Comparison of ENCODE assay signal across 22 cellular contexts in the genomic region with DNA sequence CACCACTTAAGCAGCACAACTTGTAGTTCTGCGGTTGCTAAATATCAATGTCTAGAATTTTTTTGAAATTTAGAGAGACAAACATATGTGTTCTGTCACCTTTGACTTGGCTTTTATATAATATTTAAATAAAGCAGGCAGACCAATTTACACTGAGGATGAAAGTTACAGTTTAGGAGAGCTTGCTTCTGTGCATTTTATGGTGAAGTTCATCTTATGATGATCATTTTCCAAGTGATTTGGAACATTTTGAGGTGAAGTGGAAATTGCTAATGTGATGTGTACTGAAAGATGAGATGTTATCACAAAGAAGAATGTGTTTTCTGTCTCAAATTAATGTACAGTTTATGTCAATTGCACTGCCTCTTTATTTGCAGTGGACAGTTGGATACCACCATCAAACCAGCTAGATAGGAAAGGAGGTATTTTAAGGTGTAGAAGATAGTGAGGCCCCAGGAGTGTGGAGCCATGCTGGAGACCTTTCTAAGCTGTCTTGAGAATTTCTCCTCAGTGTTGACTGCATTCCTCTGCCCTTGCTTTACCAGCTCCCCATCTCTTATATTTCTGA.
"Had no signal": no experiment of that assay in that cellular context is flagged by ENCODE, and none has a peak within 500 bp of the region (broad histone marks: within the 10 kb centered on the region; RNA-seq: fewer than 3 reads in every experiment).

No MANE protein-coding gene starts in this region.

- H3K27me3 ChIP-seq: dorsolateral prefrontal cortex, hepatocyte, left lung, neutrophil, testis, upper lobe of left lung had no signal

- H3K4me1 ChIP-seq: left lung, testis had no signal

- H3K79me2 ChIP-seq: hepatocyte had no signal

- H3K4me2 ChIP-seq: hepatocyte had no signal

- ATAC-seq: activated T-cell treated with anti-CD3 and anti-CD28 coated beads, Interleukin-2, amount 50 U/mL, for 72 hours; left lung; T-cell had no signal

- H3K9me3 ChIP-seq: left lung, neutrophil, testis, upper lobe of left lung had no signal

- H3K4me3 ChIP-seq: dorsolateral prefrontal cortex, hepatocyte, left lung, skin epidermis, testis, upper lobe of left lung had no signal

- H3K27ac ChIP-seq: dorsolateral prefrontal cortex, hepatocyte, left lung, neutrophil, skin epidermis, testis, upper lobe of left lung had no signal

- FAIRE-seq: astrocyte, bronchial epithelial cell, endometrium had no signal

- DNase-seq: activated CD4-positive, alpha-beta memory T cell treated with anti-CD3 and anti-CD28 coated beads for 36 hours; activated naive CD4-positive, alpha-beta T cell treated with Interleukin-2 at 50 U/mL for 16 hours; activated T-cell treated with anti-CD3 and anti-CD28 coated beads, Interleukin-2, amount 50 U/mL, for 72 hours; dorsolateral prefrontal cortex; kidney; left lung; mammary epithelial cell; naive B cell; retina; stimulated activated CD4-positive, alpha-beta T cell treated with anti-CD3 and anti-CD28 coated beads, Interleukin-15, amount 100 ng/mL, for 24 hours; stimulated activated CD4-positive, alpha-beta T cell treated with anti-CD3 and anti-CD28 coated beads, Interleukin-4, amount 100 ng/mL, for 24 hours; stimulated activated naive CD4-positive, alpha-beta T cell treated with Interleukin-2 at 50 U/mL for 16 hours; T-cell; T-helper 9 cell; testis; upper lobe of left lung had no signal

- H2AFZ ChIP-seq: hepatocyte had no signal
